In the genomic region with DNA sequence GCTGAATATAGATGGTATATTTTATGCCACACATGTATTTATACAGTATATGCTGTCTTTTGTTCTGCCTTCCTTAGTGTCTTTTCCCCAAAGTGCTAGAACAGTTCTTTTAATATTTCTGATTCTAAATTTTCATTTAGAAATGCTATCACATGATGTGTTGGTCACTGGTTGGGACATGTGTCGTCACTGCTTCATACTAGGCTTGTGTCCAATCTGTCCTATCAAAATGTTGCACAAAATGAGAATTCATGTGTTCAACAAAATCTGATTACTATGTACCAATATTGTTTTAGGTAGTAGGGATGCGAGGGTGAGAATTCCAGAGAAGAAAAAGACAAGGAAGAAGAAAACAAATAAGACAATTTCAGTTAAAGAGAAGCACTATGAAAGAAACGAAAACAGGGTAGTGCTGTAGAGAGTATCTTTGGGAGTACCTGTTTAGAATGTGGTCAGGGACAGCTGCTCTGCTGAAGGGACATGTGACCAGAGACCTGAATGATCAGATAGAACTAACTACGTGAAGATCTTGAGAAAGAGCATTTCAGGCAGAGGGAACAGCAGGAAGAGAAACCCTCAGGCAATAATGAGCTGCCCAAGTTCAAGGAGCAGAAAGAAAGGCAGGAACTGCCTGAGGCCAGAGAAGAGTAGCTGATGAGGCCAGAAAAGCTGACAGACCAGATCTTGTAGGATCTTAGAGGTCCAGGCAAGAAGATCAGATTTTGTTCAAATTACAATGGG, we compare ENCODE assay signal across 12 cellular contexts. TPM values are rescaled to one million over a fixed set of nuclear protein-coding genes. Genes with fewer than 3 reads are reported as not detected.
A peak's percentile ranks its signal among the peaks of the same experiment; 100 is the strongest.
DNase-seq lines count a peak whose midpoint lies in the region; ATAC-seq and TF ChIP-seq lines count a peak whose summit lies in the region.
"Had no signal": no experiment of that assay in that cellular context is flagged by ENCODE, and none has a peak within 500 bp of the region (broad histone marks: within the 10 kb centered on the region; RNA-seq: fewer than 3 reads in every experiment).

No MANE protein-coding gene starts in this region.

- in situ Hi-C loops in KBM-7 (cut with MboI; ENCODE audit: low pct_unique_long_range_greater_than_20kb, low sequenced_read_pairs): loop anchor here (25.0 kb wide), 1 partner anchor 304 kb away; a partner anchor contains a TSS

- H3K27ac Mint-ChIP-seq in osteocyte (ENCODE audit: unreplicated experiment): no peak overlapping the region
- H3K27ac Mint-ChIP-seq: T-cell had no signal

- peaks cover 50% of the 10 kb centered on the region for H3K27me3 Mint-ChIP-seq in osteocyte (ENCODE audit: unreplicated experiment)

- TF ChIP-seq CTCF in epithelial cell of esophagus (IDR thresholded peaks at IDR 0.05; ENCODE audit: insufficient read depth, low read depth, low read length, missing control alignments) (no peak), osteocyte (IDR thresholded peaks at IDR 0.05) (no peak)

- TF ChIP-seq POLR2A in erythroblast (IDR thresholded peaks at IDR 0.05; ENCODE audit: low read length): no peak

- no peak overlapping the region for H3K4me3 ChIP-seq in epithelial cell of esophagus (ENCODE audit: low read length)

- peak; percentile 43 for ATAC-seq in GM21367 (IDR thresholded peaks at IDR 0.05; ENCODE audit: unreplicated experiment)
- ATAC-seq in HG03378 (IDR thresholded peaks at IDR 0.05; ENCODE audit: unreplicated experiment): peak; percentile 34
- ATAC-seq in GM18870 (IDR thresholded peaks at IDR 0.05; ENCODE audit: unreplicated experiment): no peak
- ATAC-seq: T-cell had no signal

- H3K4me3 Mint-ChIP-seq in osteocyte (ENCODE audit: unreplicated experiment): no peak overlapping the region

- DNase-seq in ELF-1 (ENCODE audit: low read depth, low spot score): peak; percentile 41
- DNase-seq in epithelial cell of esophagus (ENCODE audit: low read depth): peak; percentile 59
- no peak for DNase-seq in KBM-7
- no peak for DNase-seq in osteocyte (ENCODE audit: extremely low spot score, unreplicated experiment)
- DNase-seq in erythroblast (lab: John Stamatoyannopoulos, UW): no peak
- DNase-seq: DMS 273 treated with DMSO at 0.1 percent for 48 hours, T-cell had no signal

- H3K9me3 Mint-ChIP-seq in osteocyte (ENCODE audit: unreplicated experiment): no peaks in the 10 kb centered on the region
- H3K9me3 Mint-ChIP-seq: nephron had no signal

- H3K4me1 Mint-ChIP-seq in osteocyte (ENCODE audit: unreplicated experiment): peaks cover 15% of the 10 kb centered on the region

- no peaks in the 10 kb centered on the region for H3K36me3 Mint-ChIP-seq in osteocyte (ENCODE audit: unreplicated experiment)
- H3K36me3 Mint-ChIP-seq: T-cell had no signal

RNA-seq across cellular contexts. Expression of a gene that starts 1.4 kb away (rescaled TPM):
- total RNA-seq in osteocyte: not detected in 2 replicates
- total RNA-seq: HT1080 had no signal

RNA-seq across cellular contexts. Expression of a gene that starts 14.0 kb away (rescaled TPM):
- 61.1 and 65.5 TPM in 2 replicates for total RNA-seq in osteocyte

Comparison
In these comparisons a context has a peak if more than half of its experiments do, and no peak if none do; other contexts are left out.
1. DNase-seq: peak in ELF-1 (single experiment) and epithelial cell of esophagus (single experiment); none in KBM-7 (single experiment), osteocyte (single experiment) and erythroblast (0 of 2).